Comparison of ENCODE assay signal across 9 cellular contexts in genomic region chr11:128624269-128625170, GRCh38. TPM values are rescaled to one million over a fixed set of nuclear protein-coding genes. Genes with fewer than 3 reads are reported as not detected.
DNase-seq lines count a peak whose midpoint lies in the region; ATAC-seq and TF ChIP-seq lines count a peak whose summit lies in the region.
"Had no signal": no experiment of that assay in that cellular context is flagged by ENCODE, and none has a peak within 500 bp of the region (broad histone marks: within the 10 kb centered on the region; RNA-seq: fewer than 3 reads in every experiment).

No MANE protein-coding gene starts in this region.

- CTCF ChIA-PET in CD8-positive, alpha-beta memory T cell (lab: Charles Lee) = interaction anchor here (0.7 to 3.9 kb wide), 17 partner anchors 8 to 467 kb away, joined by 3 to 39 read pairs (median 3); no protein-coding TSS in a partner anchor

- H3F3A ChIP-seq in OCI-LY1 (ENCODE audit: insufficient read depth, low read length) = peaks cover 3% of the 10 kb centered on the region; the same call in 1 of the 2 replicates

- peak overlapping the region; percentile 59 for H3K27ac ChIP-seq in CD8-positive, alpha-beta memory T cell (ENCODE audit: low read depth, low read length)
- H3K27ac ChIP-seq in OCI-LY1 (ENCODE audit: low read depth, low read length, poor library complexity, severe bottlenecking) = peak overlapping the region; percentile 100

- H3K36me3 Mint-ChIP-seq in CD8-positive, alpha-beta memory T cell = no peaks in the 10 kb centered on the region

- H3K79me2 ChIP-seq in OCI-LY1 (ENCODE audit: insufficient read depth, low read length) = no peaks in the 10 kb centered on the region

- H3K4me3 Mint-ChIP-seq in CD8-positive, alpha-beta memory T cell = peak overlapping the region; percentile 75 to 88 (median 77)
- H3K4me3 Mint-ChIP-seq: nephron had no signal

- H3K4me3 ChIP-seq in CD8-positive, alpha-beta memory T cell (ENCODE audit: low read length) = peak overlapping the region; percentile 44
- H3K4me3 ChIP-seq in OCI-LY1 (ENCODE audit: low read depth, low read length, poor library complexity, severe bottlenecking) = peak overlapping the region; percentile 28

- no peaks in the 10 kb centered on the region for H3K9me3 ChIP-seq in CD8-positive, alpha-beta memory T cell (ENCODE audit: low read length)
- H3K9me3 ChIP-seq in OCI-LY1 (ENCODE audit: low read length) = no peaks in the 10 kb centered on the region

- H2AFZ ChIP-seq in OCI-LY1 (ENCODE audit: low read length) = no peak overlapping the region

- DNase-seq in CD8-positive, alpha-beta memory T cell = peak; percentile 55 to 87 (median 71)
- peak; percentile 66 for DNase-seq in activated naive CD4-positive, alpha-beta T cell treated with anti-CD3 and anti-CD28 coated beads, Interleukin-2, amount 50 U/mL, for 16 hours
- DNase-seq in stimulated activated CD8-positive, alpha-beta memory T cell treated with anti-CD3 and anti-CD28 coated beads, Interleukin-2, amount 100 ng/mL, for 48 hours (ENCODE audit: low read depth in 2 of 2) = peak; percentile 36 to 37
- DNase-seq in NCI-H82 treated with DMSO at 0.1 percent for 48 hours (lab: John Stamatoyannopoulos, UW; ENCODE audit: unreplicated experiment) (no peak), Right ventricle myocardium superior (no peak)

- peak overlapping the region; percentile 93 to 99 (median 98) for H3K27ac Mint-ChIP-seq in CD8-positive, alpha-beta memory T cell

- peaks cover 67% of the 10 kb centered on the region for H3K4me1 ChIP-seq in CD8-positive, alpha-beta memory T cell (ENCODE audit: insufficient read depth, low read length)
- peaks cover 100% of the 10 kb centered on the region for H3K4me1 ChIP-seq in OCI-LY1 (ENCODE audit: insufficient read depth, low read length, severe bottlenecking)

- intact Hi-C loops in Right ventricle myocardium superior (cut with DNase I) = loop anchor here (10.0 kb wide), 2 partner anchors 70 to 150 kb away; no protein-coding TSS in a partner anchor

- H3K9me3 Mint-ChIP-seq in CD8-positive, alpha-beta memory T cell = no peaks in the 10 kb centered on the region
- H3K9me3 Mint-ChIP-seq: nephron had no signal

- H3K9me2 ChIP-seq in OCI-LY1 (ENCODE audit: low read depth, low read length) = no peaks in the 10 kb centered on the region

- peak overlapping the region; percentile 73 for H3K9ac ChIP-seq in OCI-LY1 (ENCODE audit: low read length)

- H4K20me1 ChIP-seq in OCI-LY1 (ENCODE audit: insufficient read depth, low read length) = no peaks in the 10 kb centered on the region

- POLR2A ChIA-PET in CD8-positive, alpha-beta memory T cell (lab: Charles Lee) = interaction anchor here (0.5 to 3.6 kb wide), 21 partner anchors 8 to 452 kb away, joined by 3 to 40 read pairs (median 5); no protein-coding TSS in a partner anchor

- H3K4me2 ChIP-seq in OCI-LY1 (ENCODE audit: low read length) = peak overlapping the region; percentile 70

- H3K36me3 ChIP-seq in CD8-positive, alpha-beta memory T cell (ENCODE audit: insufficient read depth, low read length) = no peaks in the 10 kb centered on the region
- H3K36me3 ChIP-seq in OCI-LY1 (ENCODE audit: insufficient read depth, low read length) = no peaks in the 10 kb centered on the region

- H3K4me1 Mint-ChIP-seq in CD8-positive, alpha-beta memory T cell = peaks cover 90 to 100% (median 99%) of the 10 kb centered on the region in 3 donors

- ATAC-seq in GM21723 (IDR thresholded peaks at IDR 0.05; ENCODE audit: unreplicated experiment) (peak; percentile 40), GM19023 (IDR thresholded peaks at IDR 0.05; ENCODE audit: unreplicated experiment) (no peak), Right ventricle myocardium superior (ENCODE audit: poor library complexity) (no peak)

- H3K27me3 Mint-ChIP-seq in CD8-positive, alpha-beta memory T cell = peaks cover 0 to 2% of the 10 kb centered on the region in 2 donors

- no peak for TF ChIP-seq CTCF in OCI-LY1 (IDR thresholded peaks at IDR 0.05; ENCODE audit: low read length)

- H3K27me3 ChIP-seq in CD8-positive, alpha-beta memory T cell (ENCODE audit: insufficient read depth, low read length, poor library complexity, severe bottlenecking) = no peaks in the 10 kb centered on the region
- H3K27me3 ChIP-seq in OCI-LY1 (ENCODE audit: insufficient read depth, low read length) = no peaks in the 10 kb centered on the region

RNA-seq across cellular contexts. Expression of gene ETS1, which starts 37.2 kb away (rescaled TPM):
- 100 to 1,000 TPM; 405 to 411 TPM for total RNA-seq in CD8-positive, alpha-beta memory T cell
- polyA plus RNA-seq in CD8-positive, alpha-beta memory T cell = 386 TPM
- 45.6 TPM for total RNA-seq in Right ventricle myocardium superior

Comparison
In these comparisons a context has a peak if more than half of its experiments do, and no peak if none do; other contexts are left out.
1. DNase-seq: peak in CD8-positive, alpha-beta memory T cell (5 of 5), activated naive CD4-positive, alpha-beta T cell treated with anti-CD3 and anti-CD28 coated beads, Interleukin-2, amount 50 U/mL, for 16 hours (single experiment) and stimulated activated CD8-positive, alpha-beta memory T cell treated with anti-CD3 and anti-CD28 coated beads, Interleukin-2, amount 100 ng/mL, for 48 hours (2 of 2); none in NCI-H82 treated with DMSO at 0.1 percent for 48 hours (single experiment) and Right ventricle myocardium superior (single experiment).